ENCODE assay signal across 31 cellular contexts in genomic region chr2:134011936-134012586, GRCh38.
"Had no signal": no experiment of that assay in that cellular context is flagged by ENCODE, and none has a peak within 500 bp of the region (broad histone marks: within the 10 kb centered on the region; RNA-seq: fewer than 3 reads in every experiment).

No MANE protein-coding gene starts in this region.

- H3K27ac Mint-ChIP-seq: activated naive CD4-positive, alpha-beta T cell treated with anti-CD3 and anti-CD28 coated beads for 36 hours; activated naive CD8-positive, alpha-beta T cell treated with anti-CD3 and anti-CD28 coated beads, Interleukin-2, amount 10 ng/mL, durations not matched to agents 7 days and 5 days; activated T-helper 1 cell treated with anti-CD3 and anti-CD28 coated beads, Interleukin-12 subunit alpha, Interleukin-12 subunit beta, Interleukin-2, Interleukin-4 antibody, amounts not matched to agents 30 ng/mL and 10 ng/mL and 1 ng/mL, durations not matched to agents 14 hours and 24 hours and 36 hours; immature natural killer cell; memory B cell; natural killer cell; neural progenitor cell; T-helper 1 cell treated with Interleukin-12 subunit alpha and Interleukin-12 subunit beta and Interleukin-4 antibody, amounts not matched to agents 30 μg/mL and 1 μg/mL, for 36 hours; WTC11 had no signal

- H3K36me3 Mint-ChIP-seq: activated naive CD8-positive, alpha-beta T cell treated with anti-CD3 and anti-CD28 coated beads, Interleukin-2, amount 10 ng/mL, durations not matched to agents 7 days and 5 days; immature natural killer cell; memory B cell; natural killer cell; neural progenitor cell; WTC11 had no signal

- H3K27ac ChIP-seq: breast epithelium, epithelial cell of prostate, gastroesophageal sphincter, neural progenitor cell, parathyroid adenoma, psoas muscle, right atrium auricular region, testis, transverse colon had no signal

- H3K9me3 Mint-ChIP-seq: activated naive CD4-positive, alpha-beta T cell treated with anti-CD3 and anti-CD28 coated beads for 36 hours; activated naive CD8-positive, alpha-beta T cell treated with anti-CD3 and anti-CD28 coated beads, Interleukin-2, amount 10 ng/mL, durations not matched to agents 7 days and 5 days; activated T-helper 1 cell treated with anti-CD3 and anti-CD28 coated beads, Interleukin-12 subunit alpha, Interleukin-12 subunit beta, Interleukin-2, Interleukin-4 antibody, amounts not matched to agents 30 ng/mL and 10 ng/mL and 1 ng/mL, durations not matched to agents 14 hours and 24 hours and 36 hours; natural killer cell; neural progenitor cell; T-helper 1 cell treated with Interleukin-12 subunit alpha and Interleukin-12 subunit beta and Interleukin-4 antibody, amounts not matched to agents 30 μg/mL and 1 μg/mL, for 36 hours; WTC11 had no signal

- H3K4me3 Mint-ChIP-seq: activated naive CD4-positive, alpha-beta T cell treated with anti-CD3 and anti-CD28 coated beads for 36 hours; activated naive CD8-positive, alpha-beta T cell treated with anti-CD3 and anti-CD28 coated beads, Interleukin-2, amount 10 ng/mL, durations not matched to agents 7 days and 5 days; activated T-helper 1 cell treated with anti-CD3 and anti-CD28 coated beads, Interleukin-12 subunit alpha, Interleukin-12 subunit beta, Interleukin-2, Interleukin-4 antibody, amounts not matched to agents 30 ng/mL and 10 ng/mL and 1 ng/mL, durations not matched to agents 14 hours and 24 hours and 36 hours; immature natural killer cell; memory B cell; natural killer cell; neural progenitor cell; T-helper 1 cell treated with Interleukin-12 subunit alpha and Interleukin-12 subunit beta and Interleukin-4 antibody, amounts not matched to agents 30 μg/mL and 1 μg/mL, for 36 hours; WTC11 had no signal

- H3K36me3 ChIP-seq: breast epithelium, gastroesophageal sphincter, neural progenitor cell, right atrium auricular region, transverse colon had no signal

- H3K4me2 ChIP-seq: neural progenitor cell had no signal

- H3K27me3 Mint-ChIP-seq: memory B cell had no signal

- H3K79me2 ChIP-seq: parathyroid adenoma had no signal

- H3K9me3 ChIP-seq: breast epithelium, gastroesophageal sphincter, psoas muscle, right atrium auricular region, testis, transverse colon had no signal

- H2AFZ ChIP-seq: neural progenitor cell, parathyroid adenoma had no signal

- H3K4me1 Mint-ChIP-seq: activated naive CD8-positive, alpha-beta T cell treated with anti-CD3 and anti-CD28 coated beads, Interleukin-2, amount 10 ng/mL, durations not matched to agents 7 days and 5 days; immature natural killer cell; memory B cell; natural killer cell had no signal

- ATAC-seq: gastroesophageal sphincter, natural killer cell, psoas muscle, WTC11 had no signal

- DNase-seq: activated CD4-positive, alpha-beta T cell treated with anti-CD3 and anti-CD28 coated beads, Interleukin-2, amount 50 U/mL, for 1 hour; activated CD8-positive, alpha-beta memory T cell treated with anti-CD3 and anti-CD28 coated beads, Interleukin-2, amount 50 U/mL, for 4 hours; activated effector memory CD4-positive, alpha-beta T cell treated with anti-CD3 and anti-CD28 coated beads, Interleukin-2, amount 50 U/mL, for 16 hours; activated naive CD4-positive, alpha-beta T cell treated with anti-CD3 and anti-CD28 coated beads for 36 hours; activated naive CD8-positive, alpha-beta T cell treated with anti-CD3 and anti-CD28 coated beads, Interleukin-2, amount 10 ng/mL, durations not matched to agents 7 days and 5 days; activated T-cell treated with anti-CD3 and anti-CD28 coated beads, Interleukin-2, amount 50 U/mL, for 1 hour; amygdala; central memory CD4-positive, alpha-beta T cell; dermis blood vessel endothelial cell; effector CD4-positive, alpha-beta T cell; hippocampal formation; immature natural killer cell; midbrain; natural killer cell; occipital lobe; psoas muscle; stimulated activated CD4-positive, alpha-beta T cell treated with anti-CD3 and anti-CD28 coated beads, Interleukin-2, amount 100 ng/mL, for 48 hours; stimulated activated naive CD4-positive, alpha-beta T cell treated with Interleukin-2 at 50 U/mL for 16 hours; T-helper 9 cell; testis; transverse colon had no signal

- H3K4me1 ChIP-seq: breast epithelium, gastroesophageal sphincter, parathyroid adenoma, psoas muscle, right atrium auricular region, testis, transverse colon had no signal

- H3K27me3 ChIP-seq: breast epithelium, gastroesophageal sphincter, neural progenitor cell, right atrium auricular region, testis, transverse colon had no signal

- H3K9ac ChIP-seq: neural progenitor cell, parathyroid adenoma had no signal

- H3K4me3 ChIP-seq: breast epithelium, gastroesophageal sphincter, neural progenitor cell, psoas muscle, right atrium auricular region, testis, transverse colon had no signal
